In the genomic region with DNA sequence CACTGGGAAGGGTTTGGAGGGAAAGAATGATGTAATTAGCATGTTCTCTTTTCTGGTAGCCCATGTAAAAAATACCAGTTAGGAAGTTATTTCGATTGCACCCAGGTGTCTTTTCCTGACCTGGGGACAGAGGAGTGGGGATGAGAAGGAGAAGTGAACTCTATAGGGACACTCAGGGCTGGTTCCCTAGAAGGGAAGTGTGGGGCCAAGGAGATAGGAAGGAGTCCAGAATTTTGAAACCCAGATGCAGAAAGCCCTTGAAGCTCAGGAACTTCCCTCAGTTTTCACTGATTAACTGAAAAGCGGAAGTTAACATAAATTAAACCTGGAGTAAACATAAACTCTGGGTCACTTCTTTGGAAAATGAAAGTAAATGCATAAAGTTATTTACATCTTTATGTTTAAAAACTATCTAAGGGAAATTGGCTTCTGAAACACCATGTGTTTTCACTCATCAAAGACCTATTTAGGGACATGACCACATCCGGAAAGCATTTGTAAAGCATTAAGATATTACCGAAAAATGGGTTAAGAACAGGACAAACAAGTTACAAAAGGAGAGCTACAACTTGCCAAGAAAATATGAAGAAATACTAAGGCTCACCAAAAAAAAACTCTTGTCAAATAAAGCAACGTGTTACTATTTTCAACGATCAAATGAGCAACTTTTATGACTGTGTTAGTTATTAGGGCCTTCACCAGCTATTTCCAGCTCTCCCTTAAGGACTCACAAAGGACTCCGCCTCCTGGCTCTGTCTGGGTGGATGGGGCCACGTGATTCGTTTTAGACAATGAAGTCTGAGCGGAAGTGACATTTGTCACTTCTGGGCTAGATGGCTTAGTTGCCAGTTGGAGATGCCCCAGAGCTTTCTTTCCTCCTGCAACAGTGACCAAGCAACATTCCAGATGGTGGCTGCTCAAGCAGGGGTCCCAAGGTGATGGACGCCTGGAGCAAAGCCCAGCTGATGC, we compare ENCODE assay signal across 16 cellular contexts.
DNase-seq lines count a peak whose midpoint lies in the region; ATAC-seq, FAIRE-seq and TF ChIP-seq lines count a peak whose summit lies in the region.
"Had no signal": no experiment of that assay in that cellular context is flagged by ENCODE, and none has a peak within 500 bp of the region (broad histone marks: within the 10 kb centered on the region; RNA-seq: fewer than 3 reads in every experiment).

No MANE protein-coding gene starts in this region.

- H3K27ac Mint-ChIP-seq in stimulated activated naive B cell treated with anti-CD40 and anti-IgM and Interleukin-4, amounts not matched to agents 10 μg/mL and 1 μg/mL and 100 μg/mL, for 72 hours: peak overlapping the region; percentile 68
- H3K27ac Mint-ChIP-seq: activated naive CD8-positive, alpha-beta T cell had no signal

- H3K4me1 Mint-ChIP-seq in stimulated activated naive B cell treated with anti-CD40 and anti-IgM and Interleukin-4, amounts not matched to agents 10 μg/mL and 1 μg/mL and 100 μg/mL, for 72 hours: peaks cover 5 to 9% of the 10 kb centered on the region in 2 donors

- H3K27me3 Mint-ChIP-seq in stimulated activated naive B cell treated with anti-CD40 and anti-IgM and Interleukin-4, amounts not matched to agents 10 μg/mL and 1 μg/mL and 100 μg/mL, for 72 hours: no peaks in the 10 kb centered on the region
- H3K27me3 Mint-ChIP-seq: activated naive CD8-positive, alpha-beta T cell had no signal

- H3K36me3 ChIP-seq in SJCRH30: no peaks in the 10 kb centered on the region
- no peaks in the 10 kb centered on the region for H3K36me3 ChIP-seq in kidney (ENCODE audit: control insufficient read depth in 1 of 2, insufficient read depth in 2 of 2, low read length in 2 of 2)

- H3K9me3 ChIP-seq in SJCRH30 (replicated peaks) (no peaks in the 10 kb centered on the region), kidney (ENCODE audit: control insufficient read depth in 1 of 2, low read length in 2 of 2) (no peaks in the 10 kb centered on the region)

- H3K9me3 Mint-ChIP-seq in stimulated activated naive B cell treated with anti-CD40 and anti-IgM and Interleukin-4, amounts not matched to agents 10 μg/mL and 1 μg/mL and 100 μg/mL, for 72 hours: peaks cover 0 to 2% of the 10 kb centered on the region in 2 donors

- no peak for TF ChIP-seq CTCF in kidney (IDR thresholded peaks at IDR 0.05; ENCODE audit: borderline replicate concordance, extremely low read depth, insufficient read depth)

- H3K4me3 Mint-ChIP-seq in stimulated activated naive B cell treated with anti-CD40 and anti-IgM and Interleukin-4, amounts not matched to agents 10 μg/mL and 1 μg/mL and 100 μg/mL, for 72 hours: peak overlapping the region; percentile 40 to 54
- H3K4me3 Mint-ChIP-seq: activated naive CD8-positive, alpha-beta T cell had no signal

- no peak overlapping the region for H3K9ac ChIP-seq in kidney (ENCODE audit: low read length in 2 of 2)
- H3K9ac ChIP-seq: KMS-11 had no signal

- peak; percentile 36 to 53 for DNase-seq in SJCRH30
- DNase-seq in kidney: peak; percentile 87
- peak; percentile 5 for DNase-seq in stimulated activated naive B cell treated with anti-CD40 and anti-IgM and Interleukin-4, amounts not matched to agents 10 μg/mL and 1 μg/mL and 100 μg/mL, for 72 hours
- no peak for DNase-seq in UCSD-AML1 (lab: John Stamatoyannopoulos, UW; ENCODE audit: unreplicated experiment)
- no peak for DNase-seq in DMS79 (lab: John Stamatoyannopoulos, UW)
- no peak for DNase-seq in NCI-H1092 (lab: John Stamatoyannopoulos, UW)
- DNase-seq: activated CD8-positive, alpha-beta memory T cell treated with anti-CD3 and anti-CD28 coated beads, Interleukin-2, amount 50 U/mL, for 48 hours; NCI-H2029; NCI-H69; occipital lobe; SIG-M5 had no signal

- H3K4me1 ChIP-seq in SJCRH30: peaks cover 47% of the 10 kb centered on the region
- no peaks in the 10 kb centered on the region for H3K4me1 ChIP-seq in kidney (ENCODE audit: control insufficient read depth in 1 of 2, insufficient read depth in 1 of 2, low read depth in 1 of 2, low read length in 2 of 2)

- ATAC-seq in GM18508 (IDR thresholded peaks at IDR 0.05; ENCODE audit: insufficient read depth, unreplicated experiment) (peak; percentile 64), HG02885 (IDR thresholded peaks at IDR 0.05; ENCODE audit: poor library complexity, unreplicated experiment) (no peak)
- ATAC-seq in stimulated activated naive B cell treated with anti-CD40 and anti-IgM and Interleukin-4, amounts not matched to agents 10 μg/mL and 1 μg/mL and 100 μg/mL, for 72 hours (replicated peaks): peak; percentile 83 to 84

- FAIRE-seq in kidney (lab: Jason Lieb, UNC): no peak
- FAIRE-seq: islet of Langerhans had no signal

- H3K27ac ChIP-seq in SJCRH30 (peak overlapping the region; percentile 36), kidney (ENCODE audit: low read depth in 2 of 2, low read length in 2 of 2) (peak overlapping the region in 1 of 2 donors; percentile 67)
- H3K27ac ChIP-seq: KMS-11 had no signal

- H3K4me3 ChIP-seq in SJCRH30 (no peak overlapping the region), kidney (ENCODE audit: low read length in 2 of 2) (no peak overlapping the region)

- H3K36me3 Mint-ChIP-seq in stimulated activated naive B cell treated with anti-CD40 and anti-IgM and Interleukin-4, amounts not matched to agents 10 μg/mL and 1 μg/mL and 100 μg/mL, for 72 hours: no peaks in the 10 kb centered on the region
- H3K36me3 Mint-ChIP-seq: activated naive CD8-positive, alpha-beta T cell had no signal

- no peaks in the 10 kb centered on the region for H3K27me3 ChIP-seq in SJCRH30

- intact Hi-C loops in kidney (cut with DNase I): no loop called here

Comparison
In these comparisons a context has a peak if more than half of its experiments do, and no peak if none do; other contexts are left out.
1. DNase-seq: peak in SJCRH30 (2 of 2), kidney (single experiment) and stimulated activated naive B cell treated with anti-CD40 and anti-IgM and Interleukin-4, amounts not matched to agents 10 μg/mL and 1 μg/mL and 100 μg/mL, for 72 hours (single experiment); none in UCSD-AML1 (single experiment), DMS79 (single experiment) and NCI-H1092 (single experiment).